8 cellular contexts compared by ENCODE assay signal in genomic region chr19:6110360-6110977, GRCh38. TPM values are rescaled to one million over a fixed set of nuclear protein-coding genes. Genes with fewer than 3 reads are reported as not detected.
DNase-seq lines count a peak whose midpoint lies in the region; TF ChIP-seq lines count a peak whose summit lies in the region.

TSS of gene RFX2 (minus strand) at chr19:6110500. CDS start at chr19:6047496, 63,004 bp downstream.

- no peak within 1 kb of the TSS for H2BK5ac ChIP-seq in neuronal stem cell (ENCODE audit: low read length)

- H3K4me3 ChIP-seq in HFF-Myc (replicated peaks; ENCODE audit: low read depth, low read length) (peak within 1 kb of the TSS; percentile 62), SJCRH30 (peak within 1 kb of the TSS; percentile 61), neuronal stem cell (ENCODE audit: low read length in 2 of 2) (peak within 1 kb of the TSS; percentile 60 to 84)

- peak within 1 kb of the TSS; percentile 74 for H3K18ac ChIP-seq in neuronal stem cell (ENCODE audit: low read length)

- H3K14ac ChIP-seq in neuronal stem cell (ENCODE audit: low read length), result peak within 1 kb of the TSS; percentile 51

- no peak for TF ChIP-seq CTCF in HFF-Myc (IDR thresholded peaks at IDR 0.05; ENCODE audit: low read depth, low read length, missing control alignments)

- no peak within 1 kb of the TSS for H3K9ac ChIP-seq in neuronal stem cell (ENCODE audit: low read depth, low read length, poor library complexity)

- H3K79me1 ChIP-seq in neuronal stem cell (ENCODE audit: low read depth, low read length), result peaks cover 2% of the 10 kb centered on the region

- peak within 1 kb of the TSS; percentile 73 for H2AK5ac ChIP-seq in neuronal stem cell (ENCODE audit: low read depth, low read length)

- H3K27ac ChIP-seq in SJCRH30 (no peak within 1 kb of the TSS), neuronal stem cell (replicated peaks; ENCODE audit: low read length) (no peak within 1 kb of the TSS)

- no peak within 1 kb of the TSS for H2BK12ac ChIP-seq in neuronal stem cell (ENCODE audit: low read length)

- H3K23ac ChIP-seq in neuronal stem cell (ENCODE audit: low read depth, low read length, poor library complexity), result no peak within 1 kb of the TSS

- H3K4me1 ChIP-seq in SJCRH30 (peaks cover 5% of the 10 kb centered on the region; the same call in 1 of the 2 replicates), neuronal stem cell (ENCODE audit: control insufficient read depth in 2 of 2, insufficient read depth in 1 of 2, low read depth in 1 of 2, low read length in 2 of 2) (peaks cover 4 to 8% of the 10 kb centered on the region in 2 donors)

- no peak within 1 kb of the TSS for H4K8ac ChIP-seq in neuronal stem cell (ENCODE audit: low read depth, low read length)

- no peak within 1 kb of the TSS for H2BK120ac ChIP-seq in neuronal stem cell (ENCODE audit: low read depth, low read length)

- no peak within 1 kb of the TSS for H3K4ac ChIP-seq in neuronal stem cell (ENCODE audit: low read length)

- H2AFZ ChIP-seq in neuronal stem cell (ENCODE audit: low read length), result peak within 1 kb of the TSS; percentile 83

- no peaks in the 10 kb centered on the region for H3K9me3 ChIP-seq in SJCRH30 (replicated peaks)
- H3K9me3 ChIP-seq in neuronal stem cell (replicated peaks in 1 of 2; ENCODE audit: control insufficient read depth in 2 of 2, insufficient read depth in 1 of 2, low read depth in 1 of 2, low read length in 2 of 2), result no peaks in the 10 kb centered on the region

- no CpG with 5 or more reads among the region's 75 CpGs for WGBS in neuronal stem cell (ENCODE audit: extremely low coverage in 2 of 2, insufficient read length in 2 of 2, insufficient replicate concordance in 1 of 2), 2 donors

- peak within 1 kb of the TSS; percentile 32 for H2BK15ac ChIP-seq in neuronal stem cell (ENCODE audit: low read length)

- DNase-seq in GM04504 (ENCODE audit: low read depth) (peak; percentile 98), HFF-Myc (ENCODE audit: extremely low read depth, low read depth) (peak; percentile 93), MV-4-11 (lab: John Stamatoyannopoulos, UW) (peak; percentile 99), SJCRH30 (peak; percentile 98), foreskin melanocyte (peak; percentile 95), neuronal stem cell (ENCODE audit: low spot score) (peak; percentile 99), stromal cell of bone marrow (ENCODE audit: low read depth) (peak; percentile 98)
- DNase-seq in activated naive CD4-positive, alpha-beta T cell (lab: John Stamatoyannopoulos, UW), result peak; percentile 96 to 99 (median 98)

- H3K27me3 ChIP-seq in SJCRH30 (no peaks in the 10 kb centered on the region; the same call in 1 of the 2 replicates), neuronal stem cell (ENCODE audit: control insufficient read depth in 3 of 3, insufficient read depth in 3 of 3, low read depth in 1 of 3, low read length in 3 of 3) (peaks cover 0 to 20% (median 9%) of the 10 kb centered on the region in 3 experiments)

- no peak within 1 kb of the TSS for H4K91ac ChIP-seq in neuronal stem cell (ENCODE audit: low read depth, low read length, poor library complexity)

- H3K4me2 ChIP-seq in neuronal stem cell (ENCODE audit: insufficient read depth, low read length, poor library complexity, severe bottlenecking), result peak within 1 kb of the TSS; percentile 86

- H3K36me3 ChIP-seq in SJCRH30 (no peaks in the 10 kb centered on the region), neuronal stem cell (replicated peaks in 1 of 2; ENCODE audit: control insufficient read depth in 2 of 2, insufficient read depth in 2 of 2, low read length in 2 of 2) (no peaks in the 10 kb centered on the region)

RNA-seq across cellular contexts. Expression of gene RFX2, which starts in this region (rescaled TPM):
- 5.7 and 6.0 TPM in 2 replicates for total RNA-seq in SJCRH30 (2014; rRNA removed; shearing (Covaris generic))
- 9.4 TPM for polyA plus RNA-seq in neuronal stem cell (2013, experiment 1 of 2)
- polyA plus RNA-seq in neuronal stem cell (2013, experiment 2 of 2), result 11.1 TPM
